Comparison of ENCODE assay signal across 23 cellular contexts in genomic region chr11:118633319-118633690, GRCh38. TPM values are rescaled to one million over a fixed set of nuclear protein-coding genes. Genes with fewer than 3 reads are reported as not detected.
DNase-seq lines count a peak whose midpoint lies in the region; ATAC-seq, FAIRE-seq and TF ChIP-seq lines count a peak whose summit lies in the region.
"Had no signal": no experiment of that assay in that cellular context is flagged by ENCODE, and none has a peak within 500 bp of the region (broad histone marks: within the 10 kb centered on the region; RNA-seq: fewer than 3 reads in every experiment).

No MANE protein-coding gene starts in this region.

- WGBS in right cardiac atrium = 88% methylated on average over 1 of the region's 1 CpG
- WGBS in sigmoid colon, 2 donors = 61 to 85% methylated on average over 1 of the region's 1 CpG

- intact Hi-C loops in right cardiac atrium (cut with DNase I) (no loop called here), left cardiac atrium (cut with DNase I) (no loop called here), sigmoid colon (cut with DNase I) (no loop called here)

- no peak overlapping the region for H2AFZ ChIP-seq in fibroblast of lung (ENCODE audit: low read length)

- H3K79me2 ChIP-seq in fibroblast of lung (ENCODE audit: control insufficient read depth, insufficient read depth, low read length) = peaks cover 4% of the 10 kb centered on the region

- H3K9ac ChIP-seq in fibroblast of lung (ENCODE audit: insufficient read depth, low read length) = no peak overlapping the region
- H3K9ac ChIP-seq: KMS-11 had no signal

- H4K20me1 ChIP-seq in fibroblast of lung (ENCODE audit: control insufficient read depth, extremely low read depth, insufficient read depth, low read length) = no peaks in the 10 kb centered on the region

- peaks cover 45% of the 10 kb centered on the region for H3K36me3 ChIP-seq in fibroblast of lung (ENCODE audit: control insufficient read depth, insufficient read depth, low read length)
- H3K36me3 ChIP-seq in sigmoid colon = peaks cover 0 to 63% (median 23%) of the 10 kb centered on the region in 4 donors

- H3K4me1 ChIP-seq in right cardiac atrium (ENCODE audit: control insufficient read depth, insufficient read depth, low read length) (peaks cover 13% of the 10 kb centered on the region), fibroblast of lung (ENCODE audit: control insufficient read depth, extremely low read depth, insufficient read depth, low read length) (peaks cover 35% of the 10 kb centered on the region), sigmoid colon (peaks cover 0 to 67% (median 52%) of the 10 kb centered on the region in 4 donors)

- no peak for FAIRE-seq in GM12892 (lab: Jason Lieb, UNC)
- FAIRE-seq: D721Med, urothelium cell line had no signal

- H3K27ac ChIP-seq in right cardiac atrium (ENCODE audit: low read length) (no peak overlapping the region), fibroblast of lung (ENCODE audit: insufficient read depth, low read length) (peak overlapping the region; percentile 63), sigmoid colon (peak overlapping the region; percentile 80 to 86 (median 82))
- H3K27ac ChIP-seq: cardiac muscle cell, KMS-11 had no signal

- H3K27me3 ChIP-seq in right cardiac atrium (ENCODE audit: control insufficient read depth, insufficient read depth) = no peaks in the 10 kb centered on the region
- no peaks in the 10 kb centered on the region for H3K27me3 ChIP-seq in fibroblast of lung (ENCODE audit: control insufficient read depth, insufficient read depth, low read length)
- H3K27me3 ChIP-seq in sigmoid colon = no peaks in the 10 kb centered on the region
- H3K27me3 ChIP-seq: cardiac muscle cell, esophagus squamous epithelium had no signal

- H3K4me2 ChIP-seq in fibroblast of lung (ENCODE audit: extremely low read depth, insufficient read depth, low read length) = no peak overlapping the region
- H3K4me2 ChIP-seq: KMS-11 had no signal

- TF ChIP-seq CTCF in fibroblast of lung (conservative IDR thresholded peaks at IDR 0.05 in 1 of 2, IDR thresholded peaks at IDR 0.05 in 1 of 2; ENCODE audit: low read depth in 1 of 2, low read length in 2 of 2) (no peak), sigmoid colon (IDR thresholded peaks at IDR 0.05) (no peak)

- H3K4me3 ChIP-seq in right cardiac atrium (ENCODE audit: low read length) (no peak overlapping the region), fibroblast of lung (replicated peaks in 1 of 4; ENCODE audit: control extremely low read depth in 1 of 4, insufficient read depth in 1 of 4, low read depth in 3 of 4, low read length in 4 of 4) (no peak overlapping the region), sigmoid colon (no peak overlapping the region)
- H3K4me3 ChIP-seq: cardiac muscle cell, esophagus squamous epithelium had no signal

- DNase-seq in right cardiac atrium = peak; percentile 42 to 61 (median 55)
- no peak for DNase-seq in left cardiac atrium
- no peak for DNase-seq in fibroblast of lung (ENCODE audit: low read depth in 2 of 2)
- no peak for DNase-seq in sigmoid colon
- DNase-seq in germinal center (ENCODE audit: low spot score) = no peak
- DNase-seq in GM12892 (ENCODE audit: insufficient read length) = no peak
- DNase-seq in NCI-H2081 treated with DMSO at 0.1 percent for 48 hours (lab: John Stamatoyannopoulos, UW) = no peak
- DNase-seq: ACHN; activated CD4-positive, alpha-beta T cell treated with anti-CD3 and anti-CD28 coated beads for 48 hours; esophagus squamous epithelium; immature natural killer cell; mesendoderm; naive thymus-derived CD4-positive, alpha-beta T cell; NCI-H1930; RPMI8226 had no signal

- H3K9me3 ChIP-seq in right cardiac atrium (ENCODE audit: control insufficient read depth, low read length) (no peaks in the 10 kb centered on the region), fibroblast of lung (ENCODE audit: control insufficient read depth, insufficient read depth, low read depth, low read length) (no peaks in the 10 kb centered on the region), sigmoid colon (no peaks in the 10 kb centered on the region)
- H3K9me3 ChIP-seq: esophagus squamous epithelium had no signal

- no peak for TF ChIP-seq EP300 in sigmoid colon (IDR thresholded peaks at IDR 0.05)

- ATAC-seq in right cardiac atrium (no peak), left cardiac atrium (no peak), HG02870 (IDR thresholded peaks at IDR 0.05; ENCODE audit: unreplicated experiment) (no peak)
- ATAC-seq: naive thymus-derived CD4-positive, alpha-beta T cell had no signal

- TF ChIP-seq POLR2A in sigmoid colon (IDR thresholded peaks at IDR 0.05) (no peak), GM12892 (IDR thresholded peaks at IDR 0.05; ENCODE audit: low read depth, low read length) (no peak)

RNA-seq across cellular contexts. Expression of gene PHLDB1, which starts 25.9 kb away (rescaled TPM):
- total RNA-seq in right cardiac atrium (100 to 1,000 TPM; 123 to 177 (median 136) TPM), left cardiac atrium (100 to 1,000 TPM; 108 to 159 TPM), fibroblast of lung (45.5 and 51.4 TPM in 2 replicates), sigmoid colon (100 to 1,000 TPM in 2 of 4 donors, 10 to 100 TPM in 2; 51.8 to 126 (median 94.6) TPM)
- polyA plus RNA-seq in right cardiac atrium (110 TPM), fibroblast of lung (59.0 and 61.4 TPM in 2 replicates), sigmoid colon (10 to 100 TPM; 33.6 to 44.4 (median 34.9) TPM)
- polyA plus RNA-seq in fibroblast of lung (2012) = 73.6 and 78.7 TPM in 2 replicates
- polyA minus RNA-seq in fibroblast of lung (ENCODE audit: low replicate concordance) = 196 and 273 TPM in 2 replicates
- polyA plus RNA-seq in GM12892 (2012; ENCODE audit: missing spikeins) = not detected

RNA-seq across cellular contexts. Expression of gene TREH, which starts 46.1 kb away (rescaled TPM):
- not detected for total RNA-seq in right cardiac atrium
- 1.2 TPM for polyA plus RNA-seq in right cardiac atrium
- total RNA-seq in left cardiac atrium = not detected
- total RNA-seq in fibroblast of lung = not detected in 2 replicates
- not detected in 2 replicates for polyA plus RNA-seq in fibroblast of lung
- polyA plus RNA-seq in fibroblast of lung (2012) = 0.20 and 0.31 TPM in 2 replicates
- not detected in 2 replicates for polyA minus RNA-seq in fibroblast of lung (ENCODE audit: low replicate concordance)
- total RNA-seq in sigmoid colon = not detected
- polyA plus RNA-seq in sigmoid colon = 1 to 10 TPM in 2 of 3 donors, under 1 TPM in 1; 0.46 to 1.4 (median 1.2) TPM
- not detected for polyA plus RNA-seq in GM12892 (2012; ENCODE audit: missing spikeins)
- total RNA-seq: activated T-helper 2 cell treated with anti-CD3 and anti-CD28 coated beads, Interferon-gamma antibody, Interleukin-2, Interleukin-4, amounts not matched to agents 10 μg/mL and 5 μg/mL and 100 μg/mL, durations not matched to agents 14 hours and 24 hours and 36 hours; cardiac muscle cell; naive thymus-derived CD4-positive, alpha-beta T cell; NCI-H460; progenitor cell of endocrine pancreas had no signal
- polyA plus RNA-seq: immature natural killer cell; naive thymus-derived CD4-positive, alpha-beta T cell had no signal

Comparison
In these comparisons a context has a peak if more than half of its experiments do, and no peak if none do; other contexts are left out.
1. DNase-seq: peak in right cardiac atrium (3 of 3); none in left cardiac atrium (single experiment), fibroblast of lung (0 of 2), sigmoid colon (single experiment), germinal center (single experiment), GM12892 (single experiment) and NCI-H2081 treated with DMSO at 0.1 percent for 48 hours (single experiment).